21 cellular contexts compared by ENCODE assay signal in the genomic region with DNA sequence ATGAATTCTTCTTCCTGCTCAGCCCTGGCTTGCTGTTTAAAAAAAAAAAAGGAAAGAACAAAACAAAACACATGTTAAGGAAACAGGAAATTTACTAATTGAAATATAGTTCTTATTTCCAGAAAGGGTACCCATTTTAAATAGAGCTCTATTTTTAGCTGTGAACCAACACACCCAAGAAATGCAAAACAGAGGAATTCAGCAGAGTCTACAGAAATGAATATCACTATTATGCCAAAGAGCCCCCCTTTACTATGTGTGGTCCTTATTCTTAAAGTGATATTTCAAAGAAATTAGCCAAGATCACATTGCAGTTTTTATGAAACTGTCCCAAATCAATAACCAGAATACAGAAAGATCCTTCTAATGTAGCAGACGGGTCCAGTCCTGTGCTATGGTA. TPM values are rescaled to one million over a fixed set of nuclear protein-coding genes. Genes with fewer than 3 reads are reported as not detected.
DNase-seq lines count a peak whose midpoint lies in the region; ATAC-seq and TF ChIP-seq lines count a peak whose summit lies in the region.
"Had no signal": no experiment of that assay in that cellular context is flagged by ENCODE, and none has a peak within 500 bp of the region (broad histone marks: within the 10 kb centered on the region; RNA-seq: fewer than 3 reads in every experiment).

No MANE protein-coding gene starts in this region.

- peaks cover 11% of the 10 kb centered on the region; the same call in 1 of the 2 replicates for H4K20me1 ChIP-seq in OCI-LY7 (ENCODE audit: insufficient read depth, low read length)

- peak overlapping the region; percentile 15; the same call in 1 of the 2 replicates for H3K4me2 ChIP-seq in OCI-LY7 (ENCODE audit: low read length)

- H3K27ac Mint-ChIP-seq in activated naive CD8-positive, alpha-beta T cell, result peak overlapping the region; percentile 28
- no peak overlapping the region for H3K27ac Mint-ChIP-seq in activated naive CD8-positive, alpha-beta T cell treated with anti-CD3 and anti-CD28 coated beads for 36 hours
- peak overlapping the region; percentile 52 for H3K27ac Mint-ChIP-seq in stimulated activated naive B cell treated with anti-CD40 and anti-IgM and Interleukin-4, amounts not matched to agents 10 μg/mL and 1 μg/mL and 100 μg/mL, for 72 hours

- peaks cover 16% of the 10 kb centered on the region; the same call in 1 of the 2 replicates for H3K79me2 ChIP-seq in OCI-LY7 (ENCODE audit: insufficient read depth, low read depth, low read length)

- H3K9me3 ChIP-seq in OCI-LY7 (ENCODE audit: low read length), result no peaks in the 10 kb centered on the region
- H3K9me3 ChIP-seq in mucosa of descending colon, result no peaks in the 10 kb centered on the region
- H3K9me3 ChIP-seq: BE2C, esophagus muscularis mucosa, gastroesophageal sphincter, SJSA1 had no signal

- H3K9me3 Mint-ChIP-seq in activated naive CD8-positive, alpha-beta T cell (ENCODE audit: low read depth), result no peaks in the 10 kb centered on the region
- H3K9me3 Mint-ChIP-seq in activated naive CD8-positive, alpha-beta T cell treated with anti-CD3 and anti-CD28 coated beads for 36 hours, result peaks cover 5% of the 10 kb centered on the region
- H3K9me3 Mint-ChIP-seq in stimulated activated naive B cell treated with anti-CD40 and anti-IgM and Interleukin-4, amounts not matched to agents 10 μg/mL and 1 μg/mL and 100 μg/mL, for 72 hours, result peaks cover 4 to 9% of the 10 kb centered on the region in 2 donors
- H3K9me3 Mint-ChIP-seq: H9 had no signal

- no peaks in the 10 kb centered on the region for H3K9me2 ChIP-seq in OCI-LY7 (ENCODE audit: insufficient read depth, low read length)

- H3K4me3 Mint-ChIP-seq in activated naive CD8-positive, alpha-beta T cell, result no peak overlapping the region
- no peak overlapping the region for H3K4me3 Mint-ChIP-seq in activated naive CD8-positive, alpha-beta T cell treated with anti-CD3 and anti-CD28 coated beads for 36 hours
- peak overlapping the region; percentile 46 to 58 for H3K4me3 Mint-ChIP-seq in stimulated activated naive B cell treated with anti-CD40 and anti-IgM and Interleukin-4, amounts not matched to agents 10 μg/mL and 1 μg/mL and 100 μg/mL, for 72 hours
- H3K4me3 Mint-ChIP-seq: H9 had no signal

- TF ChIP-seq CTCF in OCI-LY7 (conservative IDR thresholded peaks at IDR 0.05; ENCODE audit: low read length) (no peak), mucosa of descending colon (IDR thresholded peaks at IDR 0.05) (no peak)

- H3K36me3 ChIP-seq in OCI-LY7 (ENCODE audit: insufficient read depth, low read length) (peaks cover 47% of the 10 kb centered on the region), mucosa of descending colon (ENCODE audit: low read depth) (no peaks in the 10 kb centered on the region)

- no peak for DNase-seq in activated naive CD8-positive, alpha-beta T cell treated with anti-CD3 and anti-CD28 coated beads for 36 hours
- DNase-seq in OCI-LY7 (ENCODE audit: low spot score) (no peak), mucosa of descending colon (no peak), NCI-H2081 (lab: John Stamatoyannopoulos, UW) (no peak), NCI-H1092 (lab: John Stamatoyannopoulos, UW) (no peak)
- no peak for DNase-seq in stimulated activated naive B cell treated with anti-CD40 and anti-IgM and Interleukin-4, amounts not matched to agents 10 μg/mL and 1 μg/mL and 100 μg/mL, for 72 hours
- DNase-seq: activated CD4-positive, alpha-beta T cell treated with anti-CD3 and anti-CD28 coated beads, Interleukin-2, amount 50 U/mL, for 4 hours; activated CD8-positive, alpha-beta memory T cell treated with anti-CD3 and anti-CD28 coated beads, Interleukin-2, amount 50 U/mL, for 48 hours; activated effector memory CD4-positive, alpha-beta T cell treated with anti-CD3 and anti-CD28 coated beads, Interleukin-2, amount 50 U/mL, for 16 hours; BE2C; effector memory CD4-positive, alpha-beta T cell; H9; hypothalamus; left ventricle myocardium superior; NCI-H2107; T-helper 1 cell had no signal

- H3K27ac ChIP-seq in OCI-LY7 (ENCODE audit: low read depth, low read length, poor library complexity, severe bottlenecking), result no peak overlapping the region
- H3K27ac ChIP-seq: esophagus muscularis mucosa, gastroesophageal sphincter, SJSA1 had no signal

- H3K36me3 Mint-ChIP-seq in activated naive CD8-positive, alpha-beta T cell, result peaks cover 27% of the 10 kb centered on the region
- H3K36me3 Mint-ChIP-seq in activated naive CD8-positive, alpha-beta T cell treated with anti-CD3 and anti-CD28 coated beads for 36 hours, result peaks cover 49% of the 10 kb centered on the region
- peaks cover 25 to 50% of the 10 kb centered on the region in 2 donors for H3K36me3 Mint-ChIP-seq in stimulated activated naive B cell treated with anti-CD40 and anti-IgM and Interleukin-4, amounts not matched to agents 10 μg/mL and 1 μg/mL and 100 μg/mL, for 72 hours

- no peak overlapping the region for H2AFZ ChIP-seq in OCI-LY7 (ENCODE audit: low read length)

- no peaks in the 10 kb centered on the region for H3K27me3 Mint-ChIP-seq in activated naive CD8-positive, alpha-beta T cell
- no peaks in the 10 kb centered on the region for H3K27me3 Mint-ChIP-seq in activated naive CD8-positive, alpha-beta T cell treated with anti-CD3 and anti-CD28 coated beads for 36 hours
- H3K27me3 Mint-ChIP-seq in stimulated activated naive B cell treated with anti-CD40 and anti-IgM and Interleukin-4, amounts not matched to agents 10 μg/mL and 1 μg/mL and 100 μg/mL, for 72 hours, result no peaks in the 10 kb centered on the region

- CTCF ChIA-PET in OCI-LY7 (lab: Charles Lee; ENCODE audit: unreplicated experiment), result interaction anchor here (1.2 to 2.5 kb wide), 3 partner anchors 12 to 56 kb away, joined by 3 to 7 read pairs (median 4); no protein-coding TSS in a partner anchor

- H3K4me3 ChIP-seq in OCI-LY7 (ENCODE audit: low read depth, low read length, poor library complexity, severe bottlenecking) (no peak overlapping the region), mucosa of descending colon (no peak overlapping the region)
- H3K4me3 ChIP-seq: esophagus muscularis mucosa, gastroesophageal sphincter, SJSA1 had no signal

- POLR2A ChIA-PET in OCI-LY7 (lab: Charles Lee), result interaction anchor here (0.5 to 2.0 kb wide), 11 partner anchors 8 to 565 kb away, joined by 3 to 6 read pairs (median 4); no protein-coding TSS in a partner anchor

- no TSS peak for BruUV-seq in OCI-LY7 (replicated peaks; lab: Mats Ljungman, UMichigan)

- intact Hi-C loops in OCI-LY7 (cut with micrococcal nuclease; ENCODE audit: unreplicated experiment) (no loop called here), mucosa of descending colon (cut with DNase I, micrococcal nuclease) (no loop called here)

- peaks cover 10% of the 10 kb centered on the region for H3K4me1 ChIP-seq in OCI-LY7 (ENCODE audit: insufficient read depth, low read length, poor library complexity, severe bottlenecking)
- H3K4me1 ChIP-seq in mucosa of descending colon (ENCODE audit: low read depth), result peaks cover 12% of the 10 kb centered on the region

- ATAC-seq in GM21447 (IDR thresholded peaks at IDR 0.05; ENCODE audit: unreplicated experiment) (peak; percentile 64), mucosa of descending colon (no peak)
- ATAC-seq in stimulated activated naive B cell treated with anti-CD40 and anti-IgM and Interleukin-4, amounts not matched to agents 10 μg/mL and 1 μg/mL and 100 μg/mL, for 72 hours (replicated peaks), result peak; percentile 39 to 41
- ATAC-seq: gastroesophageal sphincter, left ventricle myocardium superior had no signal

- H3K4me1 Mint-ChIP-seq in activated naive CD8-positive, alpha-beta T cell (ENCODE audit: low read depth), result peaks cover 33% of the 10 kb centered on the region
- peaks cover 27% of the 10 kb centered on the region for H3K4me1 Mint-ChIP-seq in activated naive CD8-positive, alpha-beta T cell treated with anti-CD3 and anti-CD28 coated beads for 36 hours
- H3K4me1 Mint-ChIP-seq in stimulated activated naive B cell treated with anti-CD40 and anti-IgM and Interleukin-4, amounts not matched to agents 10 μg/mL and 1 μg/mL and 100 μg/mL, for 72 hours, result peaks cover 34 to 62% of the 10 kb centered on the region in 2 donors

RNA-seq across cellular contexts. Expression of a gene that starts 53.7 kb away (rescaled TPM):
- 10 to 100 TPM; 45.5 to 47.5 TPM for total RNA-seq in activated naive CD8-positive, alpha-beta T cell treated with anti-CD3 and anti-CD28 coated beads for 36 hours
- 9.5 and 10.9 TPM in 2 replicates for total RNA-seq in OCI-LY7 (2014; rRNA removed; shearing (Covaris generic))
- total RNA-seq in OCI-LY7 (2022) (22.4 and 25.4 TPM in 2 replicates), mucosa of descending colon (10 to 100 TPM; 54.5 to 73.1 (median 62.7) TPM)

Comparison
In these comparisons a context has a peak if more than half of its experiments do, and no peak if none do; other contexts are left out.
1. H3K4me3 Mint-ChIP-seq: peak in stimulated activated naive B cell treated with anti-CD40 and anti-IgM and Interleukin-4, amounts not matched to agents 10 μg/mL and 1 μg/mL and 100 μg/mL, for 72 hours (2 of 2); none in activated naive CD8-positive, alpha-beta T cell (single experiment) and activated naive CD8-positive, alpha-beta T cell treated with anti-CD3 and anti-CD28 coated beads for 36 hours (single experiment).